In genomic region chr12:47210776-47211175, GRCh38 we compare ENCODE assay signal across 17 cellular contexts.
A peak's percentile ranks its signal among the peaks of the same experiment; 100 is the strongest.
DNase-seq lines count a peak whose midpoint lies in the region; ATAC-seq and TF ChIP-seq lines count a peak whose summit lies in the region.
"Had no signal": no experiment of that assay in that cellular context is flagged by ENCODE, and none has a peak within 500 bp of the region (broad histone marks: within the 10 kb centered on the region; RNA-seq: fewer than 3 reads in every experiment).

No MANE protein-coding gene starts in this region.

- DNase-seq in activated T-cell treated with anti-CD3 and anti-CD28 coated beads, Interleukin-2, amount 50 U/mL, for 4 hours, result no peak
- no peak for DNase-seq in activated T-cell treated with anti-CD3 and anti-CD28 coated beads, Interleukin-2, amount 50 U/mL, for 48 hours
- no peak for DNase-seq in Karpas-422
- no peak for DNase-seq in activated naive CD4-positive, alpha-beta T cell treated with anti-CD3 and anti-CD28 coated beads, Interleukin-2, amount 50 U/mL, for 72 hours (ENCODE audit: low spot score in 2 of 2)
- no peak for DNase-seq in spleen
- DNase-seq in NCI-H748 treated with DMSO at 0.1 percent for 48 hours (lab: John Stamatoyannopoulos, UW), result no peak
- no peak for DNase-seq in NCI-H774 (lab: John Stamatoyannopoulos, UW)
- DNase-seq: activated CD4-positive, CD25-positive, alpha-beta regulatory T cell treated with anti-CD3 and anti-CD28 coated beads, Interleukin-2, amount 50 U/mL, for 72 hours; central memory CD4-positive, alpha-beta T cell; DMS79 treated with DMSO at 0.1 percent for 48 hours; stimulated activated CD4-positive, alpha-beta T cell treated with anti-CD3 and anti-CD28 coated beads, Interleukin-4, amount 100 ng/mL, for 24 hours had no signal

- H3K9me3 Mint-ChIP-seq in activated T-cell treated with anti-CD3 and anti-CD28 coated beads, Interleukin-2, amount 50 U/mL, for 4 hours, result no peaks in the 10 kb centered on the region
- no peaks in the 10 kb centered on the region for H3K9me3 Mint-ChIP-seq in activated naive CD4-positive, alpha-beta T cell treated with anti-CD3 and anti-CD28 coated beads, Interleukin-2, amount 50 U/mL, for 72 hours
- H3K9me3 Mint-ChIP-seq: neural crest cell had no signal

- H3K27me3 Mint-ChIP-seq in activated T-cell treated with anti-CD3 and anti-CD28 coated beads, Interleukin-2, amount 50 U/mL, for 4 hours (ENCODE audit: low read depth), result no peaks in the 10 kb centered on the region

- no peaks in the 10 kb centered on the region for H3K27me3 ChIP-seq in Karpas-422 (ENCODE audit: low read length)
- H3K27me3 ChIP-seq in spleen (replicated peaks in 1 of 7), result no peaks in the 10 kb centered on the region

- TF ChIP-seq POLR2A in spleen (IDR thresholded peaks at IDR 0.05), result no peak

- H3K4me3 Mint-ChIP-seq in activated T-cell treated with anti-CD3 and anti-CD28 coated beads, Interleukin-2, amount 50 U/mL, for 4 hours, result peak overlapping the region; percentile 96
- H3K4me3 Mint-ChIP-seq: neural crest cell had no signal

- no peaks in the 10 kb centered on the region for H3K9me2 ChIP-seq in Karpas-422 (replicated peaks; ENCODE audit: insufficient read depth, low read length)

- H3K27ac Mint-ChIP-seq in activated naive CD4-positive, alpha-beta T cell treated with anti-CD3 and anti-CD28 coated beads, Interleukin-2, amount 50 U/mL, for 72 hours, result peak overlapping the region; percentile 99 to 100

- TF ChIP-seq CTCF in spleen (IDR thresholded peaks at IDR 0.05 in 8 of 11, conservative IDR thresholded peaks at IDR 0.05 in 3 of 11), result no peak

- no peaks in the 10 kb centered on the region for H4K20me1 ChIP-seq in Karpas-422 (ENCODE audit: insufficient read depth, low read depth, low read length)

- H3K4me1 ChIP-seq in Karpas-422 (ENCODE audit: low read length) (peaks cover 90% of the 10 kb centered on the region), spleen (peaks cover 18 to 96% (median 86%) of the 10 kb centered on the region in 6 donors)

- intact Hi-C loops in spleen (cut with DNase I; ENCODE audit: low total_unique reads), result no loop called here

- peaks cover 71% of the 10 kb centered on the region for H3K36me3 Mint-ChIP-seq in activated T-cell treated with anti-CD3 and anti-CD28 coated beads, Interleukin-2, amount 50 U/mL, for 4 hours (ENCODE audit: insufficient read depth)
- H3K36me3 Mint-ChIP-seq in activated naive CD4-positive, alpha-beta T cell treated with anti-CD3 and anti-CD28 coated beads, Interleukin-2, amount 50 U/mL, for 72 hours, result peaks cover 58 to 64% of the 10 kb centered on the region in 2 donors

- peak overlapping the region; percentile 97 for H3K27ac ChIP-seq in Karpas-422 (ENCODE audit: low read length)
- peak overlapping the region in 5 of 8 donors; percentile 13 to 94 (median 83) for H3K27ac ChIP-seq in spleen

- no peak overlapping the region for H3K4me3 ChIP-seq in Karpas-422 (ENCODE audit: low read length)
- H3K4me3 ChIP-seq in spleen, result peak overlapping the region in 1 of 8 donors; percentile 18
- H3K4me3 ChIP-seq: smooth muscle cell had no signal

- no peak overlapping the region for H3K4me2 ChIP-seq in Karpas-422 (ENCODE audit: low read depth, low read length, poor library complexity, severe bottlenecking)
- H3K4me2 ChIP-seq: smooth muscle cell had no signal

- H3K4me1 Mint-ChIP-seq in activated T-cell treated with anti-CD3 and anti-CD28 coated beads, Interleukin-2, amount 50 U/mL, for 4 hours (ENCODE audit: low read depth), result peaks cover 62% of the 10 kb centered on the region
- H3K4me1 Mint-ChIP-seq: neural crest cell had no signal

- H3K36me3 ChIP-seq in Karpas-422 (ENCODE audit: insufficient read depth, low read length) (peaks cover 39% of the 10 kb centered on the region), spleen (peaks cover 0 to 38% (median 0%) of the 10 kb centered on the region in 6 donors)

- H3K9ac ChIP-seq in Karpas-422 (ENCODE audit: low read length), result no peak overlapping the region

- H3K79me2 ChIP-seq in Karpas-422 (ENCODE audit: low read length), result peaks cover 58% of the 10 kb centered on the region

- no peaks in the 10 kb centered on the region for H3K9me3 ChIP-seq in Karpas-422 (ENCODE audit: low read length)
- H3K9me3 ChIP-seq in spleen, result no peaks in the 10 kb centered on the region

- H2AFZ ChIP-seq in Karpas-422 (ENCODE audit: low read length), result no peak overlapping the region

- ATAC-seq in activated T-cell treated with anti-CD3 and anti-CD28 coated beads, Interleukin-2, amount 50 U/mL, for 4 hours, result no peak
- ATAC-seq in activated naive CD4-positive, alpha-beta T cell treated with anti-CD3 and anti-CD28 coated beads, Interleukin-2, amount 50 U/mL, for 72 hours, result no peak
- ATAC-seq in HG02884 (IDR thresholded peaks at IDR 0.05; ENCODE audit: unreplicated experiment), result no peak
- ATAC-seq: esophagus mucosa, HCT116, Panc1 had no signal

- WGBS in spleen, 5 donors, result 91 to 96% (median 94%) methylated on average over 4 of the region's 4 CpGs
